Comparison of ENCODE assay signal across 1 cellular context in the genomic region with DNA sequence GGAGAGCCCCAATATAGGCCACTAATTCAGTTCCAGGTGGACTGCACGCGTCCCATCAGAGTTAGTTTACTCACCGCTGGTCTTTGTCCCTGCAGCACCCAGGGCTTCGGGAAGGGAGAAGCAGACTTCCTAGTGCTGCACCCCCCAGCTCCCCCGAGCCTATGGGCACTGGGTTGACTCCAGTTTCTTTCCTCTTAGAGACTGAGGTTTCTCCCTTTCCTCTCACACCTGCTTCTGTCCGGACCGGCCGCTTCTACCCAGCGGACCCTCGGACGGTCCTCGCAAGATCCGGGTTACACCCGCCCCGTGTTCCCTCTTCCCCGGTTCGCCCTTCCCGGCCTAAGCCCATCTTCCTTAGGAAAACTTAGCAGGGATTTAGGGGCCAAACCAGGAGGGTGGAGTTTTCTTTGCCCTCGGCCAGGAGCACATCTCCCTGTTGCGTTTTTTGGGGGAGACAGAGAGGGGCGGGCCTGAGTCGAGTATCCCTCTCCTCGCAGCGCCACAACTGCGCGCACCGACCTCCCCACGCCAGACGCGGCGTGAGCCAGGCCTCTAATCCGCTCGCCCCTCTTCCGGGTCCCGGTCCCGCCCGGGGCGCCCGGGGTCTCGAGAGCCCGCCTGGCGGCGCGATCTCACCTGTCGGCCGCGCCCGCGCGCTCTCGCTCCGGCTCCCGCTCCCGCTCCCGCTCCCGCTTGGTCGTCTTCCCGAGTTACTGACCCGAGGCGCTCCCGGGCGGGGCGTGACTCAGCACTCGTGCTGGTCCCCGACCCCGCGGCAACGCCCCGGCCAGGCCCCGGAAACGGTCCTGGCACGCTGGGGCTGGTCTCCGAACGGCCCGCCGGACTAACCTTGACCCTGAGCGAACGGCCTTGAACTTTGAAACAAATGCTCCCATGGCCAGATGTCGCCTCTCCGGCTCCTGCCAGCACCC.
TF ChIP-seq lines count a peak whose summit lies in the region.

AIFM2 (minus strand) TSS at position 728 of the 932 bp plus-strand sequence. CDS start 8,741 bp downstream, outside the sequence.

TF ChIP-seq in HepG2, 621 proteins besides CTCF, POLR2A, EP300 and RAD21 (continued from another document and continues in another):
- TF ChIP-seq ZNF800 (CRISPR knock-in tag; IDR thresholded peaks at IDR 0.05) (peak; percentile 80; the same call in 1 of the 2 replicates), ATF4 (CRISPR knock-in tag; IDR thresholded peaks at IDR 0.05) (0 out of 4 replicates have a peak, but pooled peaks of 1 of the 2 experiments have one; percentile 23), FOXO4 (CRISPR knock-in tag; conservative IDR thresholded peaks at IDR 0.05) (0 out of 2 replicates have a peak, but pooled peaks have one; percentile 77), PCBP1 (IDR thresholded peaks at IDR 0.05; ENCODE audit: borderline replicate concordance, low read depth, low read length) (no peak), PHF8 (CRISPR knock-in tag; IDR thresholded peaks at IDR 0.05) (peak; percentile 52), SIX1 (CRISPR knock-in tag; IDR thresholded peaks at IDR 0.05; ENCODE audit: borderline replicate concordance) (peak; percentile 18; the same call in 1 of the 2 replicates), ZNF317 (CRISPR knock-in tag; IDR thresholded peaks at IDR 0.05) (peak; percentile 1; the same call in 1 of the 2 replicates), FOXK2 (IDR thresholded peaks at IDR 0.05) (no peak), SRY (CRISPR knock-in tag; IDR thresholded peaks at IDR 0.05) (0 out of 2 replicates have a peak, but pooled peaks have one; percentile 28), ZNF143 (CRISPR knock-in tag; IDR thresholded peaks at IDR 0.05) (peak; percentile 51), ZNF674 (CRISPR knock-in tag; IDR thresholded peaks at IDR 0.05; ENCODE audit: low read depth) (no peak), ZSCAN25 (CRISPR knock-in tag; IDR thresholded peaks at IDR 0.05) (no peak), GZF1 (CRISPR knock-in tag; IDR thresholded peaks at IDR 0.05) (no peak), TFAP4 (IDR thresholded peaks at IDR 0.05; ENCODE audit: borderline replicate concordance, low read depth) (peak; percentile 37; the same call in 1 of the 2 replicates), ZNF264 (CRISPR knock-in tag; IDR thresholded peaks at IDR 0.05) (peak; percentile 98), IKZF5 (CRISPR knock-in tag; IDR thresholded peaks at IDR 0.05) (peak; percentile 69), SMC3 (IDR thresholded peaks at IDR 0.05; ENCODE audit: low read length) (no peak), ATM (IDR thresholded peaks at IDR 0.05; ENCODE audit: borderline replicate concordance) (no peak), ZNF704 (CRISPR knock-in tag; IDR thresholded peaks at IDR 0.05; ENCODE audit: borderline replicate concordance) (no peak), CENPX (CRISPR knock-in tag; IDR thresholded peaks at IDR 0.05) (no peak), NR0B2 (CRISPR knock-in tag; IDR thresholded peaks at IDR 0.05) (no peak), ZNF7 (CRISPR knock-in tag; IDR thresholded peaks at IDR 0.05) (no peak), CREM (IDR thresholded peaks at IDR 0.05) (peak; percentile 44), CREM (CRISPR knock-in tag; IDR thresholded peaks at IDR 0.05) (no peak), ZNF484 (CRISPR knock-in tag; IDR thresholded peaks at IDR 0.05; ENCODE audit: borderline replicate concordance, low read depth) (0 out of 2 replicates have a peak, but pooled peaks have one; percentile 50), MEF2D (CRISPR knock-in tag; IDR thresholded peaks at IDR 0.05) (peak; percentile 85), MIER3 (CRISPR knock-in tag; IDR thresholded peaks at IDR 0.05; ENCODE audit: borderline replicate concordance) (peak; percentile 67; the same call in 1 of the 2 replicates), GATA4 (IDR thresholded peaks at IDR 0.05; ENCODE audit: borderline replicate concordance, low read depth) (no peak), ZNF329 (CRISPR knock-in tag; IDR thresholded peaks at IDR 0.05; ENCODE audit: low read depth) (peak; percentile 50; the same call in 1 of the 2 replicates), ZNF350 (CRISPR knock-in tag; IDR thresholded peaks at IDR 0.05; ENCODE audit: borderline replicate concordance, low read depth) (peak; percentile 74), SIX4 (CRISPR knock-in tag; IDR thresholded peaks at IDR 0.05) (no peak), ADNP (CRISPR knock-in tag; IDR thresholded peaks at IDR 0.05) (no peak), SP5 (CRISPR knock-in tag; IDR thresholded peaks at IDR 0.05; ENCODE audit: borderline replicate concordance, low read depth) (peak; percentile 73), KAT8 (CRISPR knock-in tag; IDR thresholded peaks at IDR 0.05) (peak; percentile 79), CHD2 (IDR thresholded peaks at IDR 0.05; ENCODE audit: low read depth, low read length) (peak; percentile 63; the same call in 1 of the 2 replicates), STAT6 (CRISPR knock-in tag; IDR thresholded peaks at IDR 0.05; ENCODE audit: borderline replicate concordance) (no peak)
- TF ChIP-seq, protein P1, sequence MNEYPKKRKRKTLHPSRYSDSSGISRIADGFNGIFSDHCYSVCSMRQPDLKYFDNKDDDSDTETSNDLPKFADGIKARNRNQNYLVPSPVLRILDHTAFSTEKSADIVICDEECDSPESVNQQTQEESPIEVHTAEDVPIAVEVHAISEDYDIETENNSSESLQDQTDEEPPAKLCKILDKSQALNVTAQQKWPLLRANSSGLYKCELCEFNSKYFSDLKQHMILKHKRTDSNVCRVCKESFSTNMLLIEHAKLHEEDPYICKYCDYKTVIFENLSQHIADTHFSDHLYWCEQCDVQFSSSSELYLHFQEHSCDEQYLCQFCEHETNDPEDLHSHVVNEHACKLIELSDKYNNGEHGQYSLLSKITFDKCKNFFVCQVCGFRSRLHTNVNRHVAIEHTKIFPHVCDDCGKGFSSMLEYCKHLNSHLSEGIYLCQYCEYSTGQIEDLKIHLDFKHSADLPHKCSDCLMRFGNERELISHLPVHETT (CRISPR knock-in tag; conservative IDR thresholded peaks at IDR 0.05) = peak; percentile 97
- TF ChIP-seq, protein P2, sequence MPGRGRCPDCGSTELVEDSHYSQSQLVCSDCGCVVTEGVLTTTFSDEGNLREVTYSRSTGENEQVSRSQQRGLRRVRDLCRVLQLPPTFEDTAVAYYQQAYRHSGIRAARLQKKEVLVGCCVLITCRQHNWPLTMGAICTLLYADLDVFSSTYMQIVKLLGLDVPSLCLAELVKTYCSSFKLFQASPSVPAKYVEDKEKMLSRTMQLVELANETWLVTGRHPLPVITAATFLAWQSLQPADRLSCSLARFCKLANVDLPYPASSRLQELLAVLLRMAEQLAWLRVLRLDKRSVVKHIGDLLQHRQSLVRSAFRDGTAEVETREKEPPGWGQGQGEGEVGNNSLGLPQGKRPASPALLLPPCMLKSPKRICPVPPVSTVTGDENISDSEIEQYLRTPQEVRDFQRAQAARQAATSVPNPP (CRISPR knock-in tag; IDR thresholded peaks at IDR 0.05) = 0 out of 2 replicates have a peak, but pooled peaks have one; percentile 8
- TF ChIP-seq, protein P3, sequence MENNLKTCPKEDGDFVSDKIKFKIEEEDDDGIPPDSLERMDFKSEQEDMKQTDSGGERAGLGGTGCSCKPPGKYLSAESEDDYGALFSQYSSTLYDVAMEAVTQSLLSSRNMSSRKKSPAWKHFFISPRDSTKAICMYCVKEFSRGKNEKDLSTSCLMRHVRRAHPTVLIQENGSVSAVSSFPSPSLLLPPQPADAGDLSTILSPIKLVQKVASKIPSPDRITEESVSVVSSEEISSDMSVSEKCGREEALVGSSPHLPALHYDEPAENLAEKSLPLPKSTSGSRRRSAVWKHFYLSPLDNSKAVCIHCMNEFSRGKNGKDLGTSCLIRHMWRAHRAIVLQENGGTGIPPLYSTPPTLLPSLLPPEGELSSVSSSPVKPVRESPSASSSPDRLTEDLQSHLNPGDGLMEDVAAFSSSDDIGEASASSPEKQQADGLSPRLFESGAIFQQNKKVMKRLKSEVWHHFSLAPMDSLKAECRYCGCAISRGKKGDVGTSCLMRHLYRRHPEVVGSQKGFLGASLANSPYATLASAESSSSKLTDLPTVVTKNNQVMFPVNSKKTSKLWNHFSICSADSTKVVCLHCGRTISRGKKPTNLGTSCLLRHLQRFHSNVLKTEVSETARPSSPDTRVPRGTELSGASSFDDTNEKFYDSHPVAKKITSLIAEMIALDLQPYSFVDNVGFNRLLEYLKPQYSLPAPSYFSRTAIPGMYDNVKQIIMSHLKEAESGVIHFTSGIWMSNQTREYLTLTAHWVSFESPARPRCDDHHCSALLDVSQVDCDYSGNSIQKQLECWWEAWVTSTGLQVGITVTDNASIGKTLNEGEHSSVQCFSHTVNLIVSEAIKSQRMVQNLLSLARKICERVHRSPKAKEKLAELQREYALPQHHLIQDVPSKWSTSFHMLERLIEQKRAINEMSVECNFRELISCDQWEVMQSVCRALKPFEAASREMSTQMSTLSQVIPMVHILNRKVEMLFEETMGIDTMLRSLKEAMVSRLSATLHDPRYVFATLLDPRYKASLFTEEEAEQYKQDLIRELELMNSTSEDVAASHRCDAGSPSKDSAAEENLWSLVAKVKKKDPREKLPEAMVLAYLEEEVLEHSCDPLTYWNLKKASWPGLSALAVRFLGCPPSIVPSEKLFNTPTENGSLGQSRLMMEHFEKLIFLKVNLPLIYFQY (CRISPR knock-in tag; IDR thresholded peaks at IDR 0.05; ENCODE audit: borderline replicate concordance) = peak; percentile 68; the same call in 1 of the 2 replicates
